In genomic region chr11:79309402-79309801, GRCh38 we compare ENCODE assay signal across 21 cellular contexts.
A peak's percentile ranks its signal among the peaks of the same experiment; 100 is the strongest.
DNase-seq lines count a peak whose midpoint lies in the region; FAIRE-seq and TF ChIP-seq lines count a peak whose summit lies in the region.
"Had no signal": no experiment of that assay in that cellular context is flagged by ENCODE, and none has a peak within 500 bp of the region (broad histone marks: within the 10 kb centered on the region; RNA-seq: fewer than 3 reads in every experiment).

No MANE protein-coding gene starts in this region.

- H3K4me2 ChIP-seq in astrocyte (ENCODE audit: low read length) (no peak overlapping the region), mesendoderm (ENCODE audit: low read length) (no peak overlapping the region)

- H3K27ac Mint-ChIP-seq in astrocyte (ENCODE audit: unreplicated experiment) = no peak overlapping the region
- H3K27ac Mint-ChIP-seq: B cell; CD14-positive monocyte; CD8-positive, alpha-beta T cell; HFFc6; IgD-negative memory B cell had no signal

- no peak overlapping the region for H3K4me3 Mint-ChIP-seq in astrocyte (ENCODE audit: unreplicated experiment)
- H3K4me3 Mint-ChIP-seq: B cell; CD14-positive monocyte; CD8-positive, alpha-beta T cell; HFFc6; IgD-negative memory B cell had no signal

- no peak for FAIRE-seq in astrocyte (lab: Jason Lieb, UNC)
- FAIRE-seq: D721Med, GM19239, H1 had no signal

- no peaks in the 10 kb centered on the region for H3K9me3 ChIP-seq in AG04450 (ENCODE audit: control insufficient read depth, insufficient read depth, low read length)
- no peaks in the 10 kb centered on the region for H3K9me3 ChIP-seq in HEK293 (ENCODE audit: control insufficient read depth, insufficient read depth, low read depth, low read length)
- H3K9me3 ChIP-seq in astrocyte (ENCODE audit: insufficient read depth, low read depth, low read length) = no peaks in the 10 kb centered on the region
- H3K9me3 ChIP-seq: HAP-1 had no signal

- H2BK15ac ChIP-seq in mesendoderm (replicated peaks; ENCODE audit: low read depth) = no peak overlapping the region

- H3K36me3 ChIP-seq in HEK293 (ENCODE audit: control insufficient read depth in 2 of 2, insufficient read depth in 1 of 2, low read length in 2 of 2) (no peaks in the 10 kb centered on the region), astrocyte (ENCODE audit: insufficient read depth, low read length) (no peaks in the 10 kb centered on the region), mesendoderm (ENCODE audit: control insufficient read depth, insufficient read depth, low read length) (no peaks in the 10 kb centered on the region)
- H3K36me3 ChIP-seq: HAP-1 had no signal

- H3K79me2 ChIP-seq in astrocyte (ENCODE audit: insufficient read depth, low read length) = no peaks in the 10 kb centered on the region
- H3K79me2 ChIP-seq in mesendoderm (ENCODE audit: control insufficient read depth, insufficient read depth, low read length) = peaks cover 6% of the 10 kb centered on the region

- DNase-seq in AG04450 (ENCODE audit: low read depth, low spot score) (peak; percentile 10), astrocyte (ENCODE audit: low read depth) (peak; percentile 22), mesendoderm (peak; percentile 30), T-helper 9 cell (no peak), NCI-H1048 (lab: John Stamatoyannopoulos, UW) (no peak)
- no peak for DNase-seq in activated CD4-positive, alpha-beta T cell treated with anti-CD3 and anti-CD28 coated beads for 48 hours
- DNase-seq: ACHN; CD8-positive, alpha-beta T cell; COR-L47; DMS53; GF-D8; HFFc6; KG1 had no signal

- H3K27ac ChIP-seq in AG04450 (ENCODE audit: low read depth, low read length) (no peak overlapping the region), HEK293 (ENCODE audit: extremely low read depth, low read depth, low read length) (no peak overlapping the region), astrocyte (ENCODE audit: low read depth, low read length) (no peak overlapping the region), mesendoderm (ENCODE audit: low read depth, low read length) (no peak overlapping the region)

- TF ChIP-seq CTCF in AG04450 (IDR thresholded peaks at IDR 0.05; ENCODE audit: low read depth, low read length) (no peak), HEK293 (tag by site-specific recombination; IDR thresholded peaks at IDR 0.05) (no peak), astrocyte (IDR thresholded peaks at IDR 0.05; ENCODE audit: insufficient read depth, low read depth, low read length) (no peak)

- no peak overlapping the region for H3K56ac ChIP-seq in mesendoderm (ENCODE audit: low read length)

- H3K4me3 ChIP-seq in AG04450 (ENCODE audit: low read depth, low read length) = no peak overlapping the region
- no peak overlapping the region for H3K4me3 ChIP-seq in HEK293 (ENCODE audit: low read depth, low read length)
- no peak overlapping the region for H3K4me3 ChIP-seq in astrocyte (ENCODE audit: insufficient read depth, low read depth, low read length)
- H3K4me3 ChIP-seq in mesendoderm (ENCODE audit: low read length) = no peak overlapping the region
- H3K4me3 ChIP-seq: HAP-1 had no signal

- H2BK5ac ChIP-seq in mesendoderm (ENCODE audit: low read length) = no peak overlapping the region

- H4K20me1 ChIP-seq in astrocyte (ENCODE audit: insufficient read depth, low read length) = peaks cover 29% of the 10 kb centered on the region

- H3K27me3 ChIP-seq in AG04450 (ENCODE audit: control insufficient read depth, insufficient read depth, low read length) (peaks cover 3% of the 10 kb centered on the region), astrocyte (ENCODE audit: insufficient read depth, low read length) (no peaks in the 10 kb centered on the region), mesendoderm (ENCODE audit: insufficient read depth, low read length, poor library complexity) (no peaks in the 10 kb centered on the region)

- H3K36me3 Mint-ChIP-seq in astrocyte (ENCODE audit: low read depth, unreplicated experiment) = no peaks in the 10 kb centered on the region
- H3K36me3 Mint-ChIP-seq: CD14-positive monocyte; CD8-positive, alpha-beta T cell; IgD-negative memory B cell had no signal

- H3K9ac ChIP-seq in astrocyte (ENCODE audit: low read length) (no peak overlapping the region), mesendoderm (ENCODE audit: low read length) (no peak overlapping the region)

- H3K9me3 Mint-ChIP-seq in astrocyte (ENCODE audit: unreplicated experiment) = peaks cover 2% of the 10 kb centered on the region
- H3K9me3 Mint-ChIP-seq: HFFc6 had no signal

- POLR2A ChIA-PET in AG04450 (lab: Yijun Ruan, JAX) (no interaction called here), HEK293 (lab: Yijun Ruan, JAX) (no interaction called here)

- H3K79me1 ChIP-seq in mesendoderm (ENCODE audit: low read length) = peaks cover 28% of the 10 kb centered on the region

- H2AK5ac ChIP-seq in mesendoderm (ENCODE audit: low read length) = no peak overlapping the region

- no peaks in the 10 kb centered on the region for H3K4me1 Mint-ChIP-seq in astrocyte (ENCODE audit: low read depth, unreplicated experiment)

- no peak overlapping the region for H2AFZ ChIP-seq in astrocyte (ENCODE audit: low read depth, low read length)

- peaks cover 16% of the 10 kb centered on the region for H3K27me3 Mint-ChIP-seq in astrocyte (ENCODE audit: low read depth, unreplicated experiment)

- H3K18ac ChIP-seq in mesendoderm (ENCODE audit: low read length) = no peak overlapping the region

- H3K23ac ChIP-seq in mesendoderm (ENCODE audit: low read length) = no peak overlapping the region

- no peak overlapping the region for H2BK120ac ChIP-seq in mesendoderm (ENCODE audit: low read depth, low read length)

- WGBS in mesendoderm (ENCODE audit: extremely low coverage, insufficient coverage, low lambda C conversion rate) = no CpG with 5 or more reads among the region's 5 CpGs

- CTCF ChIA-PET in AG04450 (lab: Charles Lee) (no interaction called here), HEK293 (lab: Yijun Ruan, JAX) (no interaction called here)

- H3K4me1 ChIP-seq in HEK293 (ENCODE audit: control insufficient read depth, insufficient read depth, low read length) (no peaks in the 10 kb centered on the region), astrocyte (ENCODE audit: insufficient read depth, low read length) (peaks cover 6% of the 10 kb centered on the region), mesendoderm (ENCODE audit: control insufficient read depth, low read depth, low read length) (no peaks in the 10 kb centered on the region)
- H3K4me1 ChIP-seq: HAP-1 had no signal

- no peak overlapping the region for H4K8ac ChIP-seq in mesendoderm (ENCODE audit: low read depth, low read length)

- no peak overlapping the region for H3K4ac ChIP-seq in mesendoderm (ENCODE audit: low read depth, low read length)

- H4K5ac ChIP-seq in mesendoderm (ENCODE audit: low read length) = no peak overlapping the region

TF ChIP-seq in HEK293, 187 proteins besides CTCF, POLR2A, EP300 and RAD21:
- TF ChIP-seq MZF1 (tag by site-specific recombination; IDR thresholded peaks at IDR 0.05; ENCODE audit: borderline replicate concordance) (no peak), ZNF335 (tag by site-specific recombination; conservative IDR thresholded peaks at IDR 0.05) (0 out of 2 replicates have a peak, but pooled peaks have one; percentile 22)

Comparison
In these comparisons a context has a peak if more than half of its experiments do, and no peak if none do; other contexts are left out.
1. DNase-seq: peak in AG04450 (single experiment), astrocyte (single experiment) and mesendoderm (single experiment); none in T-helper 9 cell (single experiment), activated CD4-positive, alpha-beta T cell treated with anti-CD3 and anti-CD28 coated beads for 48 hours (single experiment) and NCI-H1048 (single experiment).